In genomic region chr13:48579167-48579918, GRCh38 we compare ENCODE assay signal across 8 cellular contexts. TPM values are rescaled to one million over a fixed set of nuclear protein-coding genes. Genes with fewer than 3 reads are reported as not detected.
A peak's percentile ranks its signal among the peaks of the same experiment; 100 is the strongest.
DNase-seq lines count a peak whose midpoint lies in the region; ATAC-seq and TF ChIP-seq lines count a peak whose summit lies in the region.

No MANE protein-coding gene starts in this region.

- DNase-seq in activated CD4-positive, alpha-beta T cell treated with anti-CD3 and anti-CD28 coated beads, Interleukin-2, amount 10 ng/mL, durations not matched to agents 7 days and 5 days = no peak
- no peak for DNase-seq in activated CD4-positive, alpha-beta T cell treated with anti-CD3 and anti-CD28 coated beads, Interleukin-2, amount 10 ng/mL, durations not matched to agents 24 days and 14 days
- DNase-seq in T-helper 17 cell (no peak), neural progenitor cell (ENCODE audit: low spot score) (no peak), mesothelial cell of epicardium (ENCODE audit: low spot score in 2 of 2, unreplicated experiment in 2 of 2) (no peak), activated T-cell treated with anti-CD3 and anti-CD28 coated beads for 4 hours (no peak), NCI-H1092 treated with DMSO at 0.1 percent for 48 hours (lab: John Stamatoyannopoulos, UW) (no peak)

- ATAC-seq in HG03103 (IDR thresholded peaks at IDR 0.05; ENCODE audit: low read depth, unreplicated experiment) (peak; percentile 69), T-helper 17 cell (peak; percentile 46)

- H3K4me2 ChIP-seq in neural progenitor cell = no peak overlapping the region

- TF ChIP-seq CTCF in neural progenitor cell (IDR thresholded peaks at IDR 0.05) (no peak), mesothelial cell of epicardium (IDR thresholded peaks at IDR 0.05; ENCODE audit: unreplicated experiment) (no peak)

- H4K20me1 ChIP-seq in neural progenitor cell (ENCODE audit: low read depth) = no peaks in the 10 kb centered on the region

- peaks cover 13% of the 10 kb centered on the region for H3K36me3 Mint-ChIP-seq in activated CD4-positive, alpha-beta T cell treated with anti-CD3 and anti-CD28 coated beads, Interleukin-2, amount 10 ng/mL, durations not matched to agents 7 days and 5 days (ENCODE audit: low read depth)
- H3K36me3 Mint-ChIP-seq in activated CD4-positive, alpha-beta T cell treated with anti-CD3 and anti-CD28 coated beads, Interleukin-2, amount 10 ng/mL, durations not matched to agents 24 days and 14 days (ENCODE audit: low read depth) = no peaks in the 10 kb centered on the region
- H3K36me3 Mint-ChIP-seq in T-helper 17 cell (ENCODE audit: low read depth) = peaks cover 2% of the 10 kb centered on the region
- H3K36me3 Mint-ChIP-seq in neural progenitor cell = no peaks in the 10 kb centered on the region
- H3K36me3 Mint-ChIP-seq in mesothelial cell of epicardium = no peaks in the 10 kb centered on the region

- intact Hi-C loops in activated CD4-positive, alpha-beta T cell treated with anti-CD3 and anti-CD28 coated beads, Interleukin-2, amount 10 ng/mL, durations not matched to agents 24 days and 14 days (cut with micrococcal nuclease) = no loop called here

- H2AFZ ChIP-seq in neural progenitor cell (replicated peaks) = peak overlapping the region; percentile 89

- H3K9me3 Mint-ChIP-seq in activated CD4-positive, alpha-beta T cell treated with anti-CD3 and anti-CD28 coated beads, Interleukin-2, amount 10 ng/mL, durations not matched to agents 7 days and 5 days = peaks cover 9% of the 10 kb centered on the region
- no peaks in the 10 kb centered on the region for H3K9me3 Mint-ChIP-seq in activated CD4-positive, alpha-beta T cell treated with anti-CD3 and anti-CD28 coated beads, Interleukin-2, amount 10 ng/mL, durations not matched to agents 24 days and 14 days
- H3K9me3 Mint-ChIP-seq in neural progenitor cell (no peaks in the 10 kb centered on the region), mesothelial cell of epicardium (no peaks in the 10 kb centered on the region)

- peaks cover 32% of the 10 kb centered on the region for H3K27me3 Mint-ChIP-seq in activated CD4-positive, alpha-beta T cell treated with anti-CD3 and anti-CD28 coated beads, Interleukin-2, amount 10 ng/mL, durations not matched to agents 7 days and 5 days
- peaks cover 65% of the 10 kb centered on the region for H3K27me3 Mint-ChIP-seq in activated CD4-positive, alpha-beta T cell treated with anti-CD3 and anti-CD28 coated beads, Interleukin-2, amount 10 ng/mL, durations not matched to agents 24 days and 14 days
- H3K27me3 Mint-ChIP-seq in T-helper 17 cell = peaks cover 9% of the 10 kb centered on the region
- peaks cover 7% of the 10 kb centered on the region for H3K27me3 Mint-ChIP-seq in neural progenitor cell (ENCODE audit: insufficient read depth, low read depth)
- no peaks in the 10 kb centered on the region for H3K27me3 Mint-ChIP-seq in mesothelial cell of epicardium (ENCODE audit: low read depth)

- H3K79me2 ChIP-seq in neural progenitor cell (ENCODE audit: low read depth) = no peaks in the 10 kb centered on the region

- H3K4me3 Mint-ChIP-seq in activated CD4-positive, alpha-beta T cell treated with anti-CD3 and anti-CD28 coated beads, Interleukin-2, amount 10 ng/mL, durations not matched to agents 7 days and 5 days = no peak overlapping the region
- no peak overlapping the region for H3K4me3 Mint-ChIP-seq in activated CD4-positive, alpha-beta T cell treated with anti-CD3 and anti-CD28 coated beads, Interleukin-2, amount 10 ng/mL, durations not matched to agents 24 days and 14 days
- H3K4me3 Mint-ChIP-seq in T-helper 17 cell (no peak overlapping the region), neural progenitor cell (no peak overlapping the region), mesothelial cell of epicardium (no peak overlapping the region)

- H3K27ac ChIP-seq in neural progenitor cell = no peak overlapping the region

- peak overlapping the region; percentile 47 for H3K27ac Mint-ChIP-seq in activated CD4-positive, alpha-beta T cell treated with anti-CD3 and anti-CD28 coated beads, Interleukin-2, amount 10 ng/mL, durations not matched to agents 7 days and 5 days
- no peak overlapping the region for H3K27ac Mint-ChIP-seq in activated CD4-positive, alpha-beta T cell treated with anti-CD3 and anti-CD28 coated beads, Interleukin-2, amount 10 ng/mL, durations not matched to agents 24 days and 14 days
- no peak overlapping the region for H3K27ac Mint-ChIP-seq in T-helper 17 cell
- H3K27ac Mint-ChIP-seq in neural progenitor cell = no peak overlapping the region
- H3K27ac Mint-ChIP-seq in mesothelial cell of epicardium = no peak overlapping the region

- peaks cover 8% of the 10 kb centered on the region for H3K4me1 ChIP-seq in neural progenitor cell

- no peaks in the 10 kb centered on the region for H3K27me3 ChIP-seq in neural progenitor cell

- no peaks in the 10 kb centered on the region for H3K36me3 ChIP-seq in neural progenitor cell

- H3K9me3 ChIP-seq in T-helper 17 cell (ENCODE audit: control insufficient read depth, low read length, poor library complexity, severe bottlenecking) (no peaks in the 10 kb centered on the region), neural progenitor cell (ENCODE audit: low read depth) (no peaks in the 10 kb centered on the region)

- CTCF ChIA-PET in activated CD4-positive, alpha-beta T cell treated with anti-CD3 and anti-CD28 coated beads, Interleukin-2, amount 10 ng/mL, durations not matched to agents 7 days and 5 days (lab: Charles Lee) = interaction anchor here (0.6 to 3.5 kb wide), 15 partner anchors 9 to 1379 kb away, joined by 3 to 30 read pairs (median 3); no protein-coding TSS in a partner anchor

- H3F3A ChIP-seq in neural progenitor cell (ENCODE audit: low read depth) = no peaks in the 10 kb centered on the region

- POLR2A ChIA-PET in activated CD4-positive, alpha-beta T cell treated with anti-CD3 and anti-CD28 coated beads, Interleukin-2, amount 10 ng/mL, durations not matched to agents 7 days and 5 days (lab: Charles Lee) = interaction anchor here (0.6 to 1.0 kb wide), 2 partner anchors 167 to 484 kb away, joined by 3 read pairs; no protein-coding TSS in a partner anchor

- no peak overlapping the region for H3K4me3 ChIP-seq in neural progenitor cell

- no peak overlapping the region for H3K9ac ChIP-seq in neural progenitor cell

- peaks cover 52% of the 10 kb centered on the region for H3K4me1 Mint-ChIP-seq in activated CD4-positive, alpha-beta T cell treated with anti-CD3 and anti-CD28 coated beads, Interleukin-2, amount 10 ng/mL, durations not matched to agents 7 days and 5 days
- peaks cover 12% of the 10 kb centered on the region for H3K4me1 Mint-ChIP-seq in activated CD4-positive, alpha-beta T cell treated with anti-CD3 and anti-CD28 coated beads, Interleukin-2, amount 10 ng/mL, durations not matched to agents 24 days and 14 days
- H3K4me1 Mint-ChIP-seq in T-helper 17 cell (peaks cover 11% of the 10 kb centered on the region), neural progenitor cell (peaks cover 1% of the 10 kb centered on the region), mesothelial cell of epicardium (peaks cover 12% of the 10 kb centered on the region)

RNA-seq across cellular contexts. Expression of gene RCBTB2, which starts 46.5 kb away (rescaled TPM):
- total RNA-seq in activated CD4-positive, alpha-beta T cell treated with anti-CD3 and anti-CD28 coated beads, Interleukin-2, amount 10 ng/mL, durations not matched to agents 7 days and 5 days = 10 to 100 TPM; 22.5 to 24.5 TPM
- total RNA-seq in activated CD4-positive, alpha-beta T cell treated with anti-CD3 and anti-CD28 coated beads, Interleukin-2, amount 10 ng/mL, durations not matched to agents 24 days and 14 days = 1.6 and 1.7 TPM in 2 replicates
- total RNA-seq in T-helper 17 cell (10 to 100 TPM; 12.5 to 13.7 TPM), neural progenitor cell (ENCODE audit: low replicate concordance) (34.8 and 38.4 TPM in 2 replicates), mesothelial cell of epicardium (20.3 to 21.6 TPM (median 20.6 TPM) in 3 replicates)
